Comparison of ENCODE assay signal across 12 cellular contexts in the genomic region with DNA sequence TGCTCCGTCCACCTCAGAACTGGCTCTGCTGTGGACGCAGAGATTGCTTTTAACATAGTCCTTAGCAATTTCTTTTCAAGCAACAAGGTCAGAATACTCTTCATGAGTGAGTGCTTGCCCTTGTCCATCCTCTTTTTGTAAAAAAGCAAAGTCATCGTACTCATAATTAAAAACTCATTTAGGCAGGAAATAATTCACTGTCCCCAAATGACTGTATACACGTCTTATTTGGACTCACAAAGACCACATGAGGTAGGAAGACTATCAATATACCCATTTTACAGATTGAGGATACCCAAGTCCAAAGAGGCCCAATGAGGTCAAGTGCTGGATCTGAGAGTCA. TPM values are rescaled to one million over a fixed set of nuclear protein-coding genes. Genes with fewer than 3 reads are reported as not detected.
DNase-seq lines count a peak whose midpoint lies in the region; ATAC-seq and TF ChIP-seq lines count a peak whose summit lies in the region.
"Had no signal": no experiment of that assay in that cellular context is flagged by ENCODE, and none has a peak within 500 bp of the region (broad histone marks: within the 10 kb centered on the region; RNA-seq: fewer than 3 reads in every experiment).

No MANE protein-coding gene starts in this region.

- peaks cover 95% of the 10 kb centered on the region for H3K4me1 Mint-ChIP-seq in activated naive CD4-positive, alpha-beta T cell treated with anti-CD3 and anti-CD28 coated beads, Interleukin-2, amount 10 ng/mL, durations not matched to agents 7 days and 5 days
- H3K4me1 Mint-ChIP-seq in activated T-helper 1 cell treated with anti-CD3 and anti-CD28 coated beads, Interleukin-12 subunit alpha, Interleukin-12 subunit beta, Interleukin-2, Interleukin-4 antibody, amounts not matched to agents 30 ng/mL and 10 ng/mL and 1 ng/mL, durations not matched to agents 14 hours and 24 hours and 36 hours (ENCODE audit: low read depth), result peaks cover 88% of the 10 kb centered on the region
- peaks cover 77% of the 10 kb centered on the region for H3K4me1 Mint-ChIP-seq in nephron progenitor cell

- no peak overlapping the region for H3K9ac ChIP-seq in trophoblast cell (ENCODE audit: low read length)

- no peak for ATAC-seq in HG02885 (IDR thresholded peaks at IDR 0.05; ENCODE audit: poor library complexity, unreplicated experiment)

- TF ChIP-seq CTCF in esophagus squamous epithelium (IDR thresholded peaks at IDR 0.05) (no peak), nephron progenitor cell (IDR thresholded peaks at IDR 0.05) (no peak)

- DNase-seq in activated naive CD4-positive, alpha-beta T cell treated with anti-CD3 and anti-CD28 coated beads, Interleukin-2, amount 10 ng/mL, durations not matched to agents 7 days and 5 days, result no peak
- no peak for DNase-seq in activated naive CD4-positive, alpha-beta T cell treated with anti-CD3 and anti-CD28 coated beads, Interleukin-2, amount 50 U/mL, for 16 hours
- no peak for DNase-seq in activated T-helper 1 cell treated with anti-CD3 and anti-CD28 coated beads, Interleukin-12 subunit alpha, Interleukin-12 subunit beta, Interleukin-2, Interleukin-4 antibody, amounts not matched to agents 30 ng/mL and 10 ng/mL and 1 ng/mL, durations not matched to agents 14 hours and 24 hours and 36 hours (ENCODE audit: low spot score)
- no peak for DNase-seq in esophagus squamous epithelium (lab: John Stamatoyannopoulos, UW)
- DNase-seq in substantia nigra (lab: John Stamatoyannopoulos, UW), result no peak
- no peak for DNase-seq in nephron progenitor cell
- DNase-seq in trophoblast cell, result no peak
- DNase-seq: DMS79, NCI-H2227 treated with DMSO at 0.1 percent for 48 hours, SHP77 had no signal

- no peaks in the 10 kb centered on the region for H3K9me3 Mint-ChIP-seq in activated naive CD4-positive, alpha-beta T cell treated with anti-CD3 and anti-CD28 coated beads, Interleukin-2, amount 10 ng/mL, durations not matched to agents 7 days and 5 days
- H3K9me3 Mint-ChIP-seq in activated T-helper 1 cell treated with anti-CD3 and anti-CD28 coated beads, Interleukin-12 subunit alpha, Interleukin-12 subunit beta, Interleukin-2, Interleukin-4 antibody, amounts not matched to agents 30 ng/mL and 10 ng/mL and 1 ng/mL, durations not matched to agents 14 hours and 24 hours and 36 hours, result no peaks in the 10 kb centered on the region
- no peaks in the 10 kb centered on the region for H3K9me3 Mint-ChIP-seq in nephron progenitor cell
- H3K9me3 Mint-ChIP-seq: neural crest cell had no signal

- H3K79me1 ChIP-seq in trophoblast cell (ENCODE audit: low read length), result peaks cover 3% of the 10 kb centered on the region

- no peak overlapping the region for H2BK5ac ChIP-seq in trophoblast cell (ENCODE audit: low read depth, low read length, poor library complexity)

- H3K4me1 ChIP-seq in esophagus squamous epithelium, result peaks cover 19 to 93% (median 54%) of the 10 kb centered on the region in 3 donors
- peaks cover 25 to 27% of the 10 kb centered on the region in 2 experiments for H3K4me1 ChIP-seq in trophoblast cell (ENCODE audit: control insufficient read depth in 1 of 2, insufficient read depth in 2 of 2, low read length in 2 of 2)

- WGBS in esophagus squamous epithelium, 2 donors, result 79 to 84% methylated on average over 4 of the region's 4 CpGs
- WGBS in trophoblast cell (ENCODE audit: extremely low coverage, insufficient coverage, insufficient read length), result no CpG with 5 or more reads among the region's 4 CpGs

- intact Hi-C loops in activated T-helper 1 cell treated with anti-CD3 and anti-CD28 coated beads, Interleukin-12 subunit alpha, Interleukin-12 subunit beta, Interleukin-2, Interleukin-4 antibody, amounts not matched to agents 30 ng/mL and 10 ng/mL and 1 ng/mL, durations not matched to agents 14 hours and 24 hours and 36 hours (cut with micrococcal nuclease), result no loop called here
- intact Hi-C loops in esophagus squamous epithelium (cut with DNase I), result no loop called here

- no peak overlapping the region for H3K23ac ChIP-seq in trophoblast cell (ENCODE audit: low read length)

- CTCF ChIA-PET in activated naive CD4-positive, alpha-beta T cell treated with anti-CD3 and anti-CD28 coated beads, Interleukin-2, amount 10 ng/mL, durations not matched to agents 7 days and 5 days (lab: Charles Lee), result no interaction called here

- H3K27ac ChIP-seq in esophagus squamous epithelium, result peak overlapping the region in 3 of 4 donors; percentile 40 to 96 (median 91)
- H3K27ac ChIP-seq in substantia nigra (ENCODE audit: low read depth, low read length, poor library complexity, severe bottlenecking), result peak overlapping the region; percentile 41
- H3K27ac ChIP-seq in trophoblast cell (ENCODE audit: low read depth, low read length), result no peak overlapping the region

- no peak overlapping the region for H4K8ac ChIP-seq in trophoblast cell (ENCODE audit: low read depth, low read length)

- H2BK120ac ChIP-seq in trophoblast cell (ENCODE audit: insufficient read depth, low read length, poor library complexity), result no peak overlapping the region

- H3K9me3 ChIP-seq in esophagus squamous epithelium (no peaks in the 10 kb centered on the region), trophoblast cell (ENCODE audit: insufficient read depth, low read depth, low read length) (peaks cover 2% of the 10 kb centered on the region)

- no peaks in the 10 kb centered on the region for H3K79me2 ChIP-seq in trophoblast cell (ENCODE audit: control insufficient read depth, insufficient read depth, low read length, poor library complexity)

- H3K36me3 ChIP-seq in esophagus squamous epithelium, result peaks cover 0 to 42% (median 5%) of the 10 kb centered on the region in 3 donors
- H3K36me3 ChIP-seq in trophoblast cell (ENCODE audit: control insufficient read depth in 1 of 2, insufficient read depth in 2 of 2, low read length in 2 of 2), result peaks cover 0 to 2% of the 10 kb centered on the region in 2 experiments

- H3K27me3 Mint-ChIP-seq in activated naive CD4-positive, alpha-beta T cell treated with anti-CD3 and anti-CD28 coated beads, Interleukin-2, amount 10 ng/mL, durations not matched to agents 7 days and 5 days, result no peaks in the 10 kb centered on the region
- H3K27me3 Mint-ChIP-seq in activated T-helper 1 cell treated with anti-CD3 and anti-CD28 coated beads, Interleukin-12 subunit alpha, Interleukin-12 subunit beta, Interleukin-2, Interleukin-4 antibody, amounts not matched to agents 30 ng/mL and 10 ng/mL and 1 ng/mL, durations not matched to agents 14 hours and 24 hours and 36 hours (ENCODE audit: insufficient read depth), result no peaks in the 10 kb centered on the region
- peaks cover 4% of the 10 kb centered on the region for H3K27me3 Mint-ChIP-seq in nephron progenitor cell (ENCODE audit: low read depth, poor library complexity)

- TF ChIP-seq POLR2A in esophagus squamous epithelium (IDR thresholded peaks at IDR 0.05), result no peak

- peak overlapping the region; percentile 2 for H3K4me3 Mint-ChIP-seq in activated naive CD4-positive, alpha-beta T cell treated with anti-CD3 and anti-CD28 coated beads, Interleukin-2, amount 10 ng/mL, durations not matched to agents 7 days and 5 days
- H3K4me3 Mint-ChIP-seq in activated T-helper 1 cell treated with anti-CD3 and anti-CD28 coated beads, Interleukin-12 subunit alpha, Interleukin-12 subunit beta, Interleukin-2, Interleukin-4 antibody, amounts not matched to agents 30 ng/mL and 10 ng/mL and 1 ng/mL, durations not matched to agents 14 hours and 24 hours and 36 hours, result peak overlapping the region; percentile 73
- no peak overlapping the region for H3K4me3 Mint-ChIP-seq in nephron progenitor cell
- H3K4me3 Mint-ChIP-seq: neural crest cell had no signal

- H3K4me2 ChIP-seq in trophoblast cell (ENCODE audit: low read length), result no peak overlapping the region

- no peak overlapping the region for H4K91ac ChIP-seq in trophoblast cell (ENCODE audit: low read depth, low read length)

- no peak overlapping the region for H2BK12ac ChIP-seq in trophoblast cell (ENCODE audit: low read length)

- H4K12ac ChIP-seq in trophoblast cell (ENCODE audit: low read depth, low read length), result no peak overlapping the region

- H3K14ac ChIP-seq in trophoblast cell (ENCODE audit: low read length), result no peak overlapping the region

- H3K4ac ChIP-seq in trophoblast cell (ENCODE audit: low read depth, low read length), result no peak overlapping the region

- H2AFZ ChIP-seq in trophoblast cell (ENCODE audit: insufficient read depth, low read length, poor library complexity), result no peak overlapping the region

- H3K18ac ChIP-seq in trophoblast cell (ENCODE audit: low read length), result no peak overlapping the region

- H2AK5ac ChIP-seq in trophoblast cell (ENCODE audit: low read length), result no peak overlapping the region

- peak overlapping the region; percentile 83 for H3K27ac Mint-ChIP-seq in activated naive CD4-positive, alpha-beta T cell treated with anti-CD3 and anti-CD28 coated beads, Interleukin-2, amount 10 ng/mL, durations not matched to agents 7 days and 5 days
- H3K27ac Mint-ChIP-seq in activated T-helper 1 cell treated with anti-CD3 and anti-CD28 coated beads, Interleukin-12 subunit alpha, Interleukin-12 subunit beta, Interleukin-2, Interleukin-4 antibody, amounts not matched to agents 30 ng/mL and 10 ng/mL and 1 ng/mL, durations not matched to agents 14 hours and 24 hours and 36 hours, result peak overlapping the region; percentile 93
- no peak overlapping the region for H3K27ac Mint-ChIP-seq in nephron progenitor cell

- H3K4me3 ChIP-seq in esophagus squamous epithelium (no peak overlapping the region), trophoblast cell (ENCODE audit: low read depth, low read length) (no peak overlapping the region)

- peaks cover 78% of the 10 kb centered on the region for H3K36me3 Mint-ChIP-seq in activated naive CD4-positive, alpha-beta T cell treated with anti-CD3 and anti-CD28 coated beads, Interleukin-2, amount 10 ng/mL, durations not matched to agents 7 days and 5 days
- H3K36me3 Mint-ChIP-seq in activated T-helper 1 cell treated with anti-CD3 and anti-CD28 coated beads, Interleukin-12 subunit alpha, Interleukin-12 subunit beta, Interleukin-2, Interleukin-4 antibody, amounts not matched to agents 30 ng/mL and 10 ng/mL and 1 ng/mL, durations not matched to agents 14 hours and 24 hours and 36 hours (ENCODE audit: low read depth), result peaks cover 61% of the 10 kb centered on the region
- H3K36me3 Mint-ChIP-seq in nephron progenitor cell (ENCODE audit: low read depth), result peaks cover 20% of the 10 kb centered on the region

- no peaks in the 10 kb centered on the region for H3K27me3 ChIP-seq in esophagus squamous epithelium
- H3K27me3 ChIP-seq in trophoblast cell (ENCODE audit: insufficient read depth, low read length), result no peaks in the 10 kb centered on the region

RNA-seq across cellular contexts. Expression of a gene that starts 13.2 kb away (rescaled TPM):
- 38.3 and 38.5 TPM in 2 replicates for total RNA-seq in activated T-helper 1 cell treated with anti-CD3 and anti-CD28 coated beads, Interleukin-12 subunit alpha, Interleukin-12 subunit beta, Interleukin-2, Interleukin-4 antibody, amounts not matched to agents 30 ng/mL and 10 ng/mL and 1 ng/mL, durations not matched to agents 14 hours and 24 hours and 36 hours
- total RNA-seq in esophagus squamous epithelium, result 10 to 100 TPM; 10.7 to 22.3 (median 15.9) TPM
- polyA plus RNA-seq in trophoblast cell (2013), result 5.0 and 5.7 TPM in 2 replicates
